Comparison of ENCODE assay signal across 1 cellular context in the genomic region with DNA sequence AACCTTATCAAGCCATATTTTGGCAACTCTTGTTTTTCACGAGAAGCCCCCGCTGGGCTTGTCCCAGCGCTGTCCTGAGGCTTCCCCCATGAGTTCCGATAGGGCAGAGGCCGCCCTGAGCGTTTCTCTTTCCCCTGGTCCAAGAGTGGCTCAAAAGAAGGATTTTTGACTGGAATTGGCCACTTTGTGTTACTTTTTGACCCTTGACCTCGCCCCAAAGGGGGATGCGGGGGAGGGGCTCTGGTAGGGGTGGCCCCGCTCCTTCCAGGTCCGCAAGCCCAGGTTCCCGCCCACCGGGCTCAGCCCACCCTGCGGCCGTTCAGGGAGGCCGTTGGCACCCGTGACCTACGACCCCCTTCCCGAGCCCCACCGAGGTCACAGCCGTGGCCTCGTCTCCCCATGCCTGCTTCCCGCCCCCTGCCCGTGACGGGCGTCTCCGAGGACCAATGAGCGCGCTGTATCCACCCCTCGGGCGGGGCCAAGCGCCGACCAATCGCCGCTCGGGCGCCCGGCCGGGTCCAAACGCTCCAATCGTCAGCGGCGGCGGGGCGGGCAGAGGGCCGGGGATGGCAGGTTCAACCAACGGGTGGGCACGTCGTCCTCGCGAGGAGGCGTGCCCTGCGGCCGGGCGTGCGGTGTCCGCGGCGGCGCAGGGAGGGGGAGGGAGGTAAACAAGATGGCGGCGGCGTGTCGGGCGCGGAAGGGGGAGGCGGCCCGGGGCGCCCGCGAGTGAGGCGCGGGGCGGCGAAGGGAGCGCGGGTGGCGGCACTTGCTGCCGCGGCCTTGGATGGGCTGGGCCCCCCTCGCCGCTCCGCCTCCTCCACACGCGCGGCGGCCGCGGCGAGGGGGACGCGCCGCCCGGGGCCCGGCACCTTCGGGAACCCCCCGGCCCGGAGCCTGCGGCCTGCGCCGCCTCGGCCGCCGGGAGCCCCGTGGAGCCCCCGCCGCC.
TF ChIP-seq lines count a peak whose summit lies in the region.

A gene with protein sequence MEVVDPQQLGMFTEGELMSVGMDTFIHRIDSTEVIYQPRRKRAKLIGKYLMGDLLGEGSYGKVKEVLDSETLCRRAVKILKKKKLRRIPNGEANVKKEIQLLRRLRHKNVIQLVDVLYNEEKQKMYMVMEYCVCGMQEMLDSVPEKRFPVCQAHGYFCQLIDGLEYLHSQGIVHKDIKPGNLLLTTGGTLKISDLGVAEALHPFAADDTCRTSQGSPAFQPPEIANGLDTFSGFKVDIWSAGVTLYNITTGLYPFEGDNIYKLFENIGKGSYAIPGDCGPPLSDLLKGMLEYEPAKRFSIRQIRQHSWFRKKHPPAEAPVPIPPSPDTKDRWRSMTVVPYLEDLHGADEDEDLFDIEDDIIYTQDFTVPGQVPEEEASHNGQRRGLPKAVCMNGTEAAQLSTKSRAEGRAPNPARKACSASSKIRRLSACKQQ (plus strand): TSS at position 665 of the 949 bp plus-strand sequence. CDS start 1,136 bp downstream, outside the sequence.

TF ChIP-seq in GM23338, 12 proteins besides CTCF, POLR2A, EP300 and RAD21 (continued from another document):
- TF ChIP-seq, protein P1, sequence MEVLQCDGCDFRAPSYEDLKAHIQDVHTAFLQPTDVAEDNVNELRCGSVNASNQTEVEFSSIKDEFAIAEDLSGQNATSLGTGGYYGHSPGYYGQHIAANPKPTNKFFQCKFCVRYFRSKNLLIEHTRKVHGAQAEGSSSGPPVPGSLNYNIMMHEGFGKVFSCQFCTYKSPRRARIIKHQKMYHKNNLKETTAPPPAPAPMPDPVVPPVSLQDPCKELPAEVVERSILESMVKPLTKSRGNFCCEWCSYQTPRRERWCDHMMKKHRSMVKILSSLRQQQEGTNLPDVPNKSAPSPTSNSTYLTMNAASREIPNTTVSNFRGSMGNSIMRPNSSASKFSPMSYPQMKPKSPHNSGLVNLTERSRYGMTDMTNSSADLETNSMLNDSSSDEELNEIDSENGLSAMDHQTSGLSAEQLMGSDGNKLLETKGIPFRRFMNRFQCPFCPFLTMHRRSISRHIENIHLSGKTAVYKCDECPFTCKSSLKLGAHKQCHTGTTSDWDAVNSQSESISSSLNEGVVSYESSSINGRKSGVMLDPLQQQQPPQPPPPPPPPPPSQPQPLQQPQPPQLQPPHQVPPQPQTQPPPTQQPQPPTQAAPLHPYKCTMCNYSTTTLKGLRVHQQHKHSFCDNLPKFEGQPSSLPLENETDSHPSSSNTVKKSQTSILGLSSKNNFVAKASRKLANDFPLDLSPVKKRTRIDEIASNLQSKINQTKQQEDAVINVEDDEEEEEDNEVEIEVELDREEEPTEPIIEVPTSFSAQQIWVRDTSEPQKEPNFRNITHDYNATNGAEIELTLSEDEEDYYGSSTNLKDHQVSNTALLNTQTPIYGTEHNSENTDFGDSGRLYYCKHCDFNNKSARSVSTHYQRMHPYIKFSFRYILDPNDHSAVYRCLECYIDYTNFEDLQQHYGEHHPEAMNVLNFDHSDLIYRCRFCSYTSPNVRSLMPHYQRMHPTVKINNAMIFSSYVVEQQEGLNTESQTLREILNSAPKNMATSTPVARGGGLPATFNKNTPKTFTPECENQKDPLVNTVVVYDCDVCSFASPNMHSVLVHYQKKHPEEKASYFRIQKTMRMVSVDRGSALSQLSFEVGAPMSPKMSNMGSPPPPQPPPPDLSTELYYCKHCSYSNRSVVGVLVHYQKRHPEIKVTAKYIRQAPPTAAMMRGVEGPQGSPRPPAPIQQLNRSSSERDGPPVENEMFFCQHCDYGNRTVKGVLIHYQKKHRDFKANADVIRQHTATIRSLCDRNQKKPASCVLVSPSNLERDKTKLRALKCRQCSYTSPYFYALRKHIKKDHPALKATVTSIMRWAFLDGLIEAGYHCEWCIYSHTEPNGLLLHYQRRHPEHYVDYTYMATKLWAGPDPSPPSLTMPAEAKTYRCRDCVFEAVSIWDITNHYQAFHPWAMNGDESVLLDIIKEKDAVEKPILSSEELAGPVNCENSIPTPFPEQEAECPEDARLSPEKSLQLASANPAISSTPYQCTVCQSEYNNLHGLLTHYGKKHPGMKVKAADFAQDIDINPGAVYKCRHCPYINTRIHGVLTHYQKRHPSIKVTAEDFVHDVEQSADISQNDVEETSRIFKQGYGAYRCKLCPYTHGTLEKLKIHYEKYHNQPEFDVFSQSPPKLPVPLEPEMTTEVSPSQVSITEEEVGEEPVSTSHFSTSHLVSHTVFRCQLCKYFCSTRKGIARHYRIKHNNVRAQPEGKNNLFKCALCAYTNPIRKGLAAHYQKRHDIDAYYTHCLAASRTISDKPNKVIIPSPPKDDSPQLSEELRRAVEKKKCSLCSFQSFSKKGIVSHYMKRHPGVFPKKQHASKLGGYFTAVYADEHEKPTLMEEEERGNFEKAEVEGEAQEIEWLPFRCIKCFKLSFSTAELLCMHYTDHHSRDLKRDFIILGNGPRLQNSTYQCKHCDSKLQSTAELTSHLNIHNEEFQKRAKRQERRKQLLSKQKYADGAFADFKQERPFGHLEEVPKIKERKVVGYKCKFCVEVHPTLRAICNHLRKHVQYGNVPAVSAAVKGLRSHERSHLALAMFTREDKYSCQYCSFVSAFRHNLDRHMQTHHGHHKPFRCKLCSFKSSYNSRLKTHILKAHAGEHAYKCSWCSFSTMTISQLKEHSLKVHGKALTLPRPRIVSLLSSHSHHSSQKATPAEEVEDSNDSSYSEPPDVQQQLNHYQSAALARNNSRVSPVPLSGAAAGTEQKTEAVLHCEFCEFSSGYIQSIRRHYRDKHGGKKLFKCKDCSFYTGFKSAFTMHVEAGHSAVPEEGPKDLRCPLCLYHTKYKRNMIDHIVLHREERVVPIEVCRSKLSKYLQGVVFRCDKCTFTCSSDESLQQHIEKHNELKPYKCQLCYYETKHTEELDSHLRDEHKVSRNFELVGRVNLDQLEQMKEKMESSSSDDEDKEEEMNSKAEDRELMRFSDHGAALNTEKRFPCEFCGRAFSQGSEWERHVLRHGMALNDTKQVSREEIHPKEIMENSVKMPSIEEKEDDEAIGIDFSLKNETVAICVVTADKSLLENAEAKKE (CRISPR knock-in tag; IDR thresholded peaks at IDR 0.05) = no peak
- no peak for TF ChIP-seq ZNF114 (CRISPR knock-in tag; IDR thresholded peaks at IDR 0.05)
